ENCODE assay signal across 1 cellular context in the genomic region with DNA sequence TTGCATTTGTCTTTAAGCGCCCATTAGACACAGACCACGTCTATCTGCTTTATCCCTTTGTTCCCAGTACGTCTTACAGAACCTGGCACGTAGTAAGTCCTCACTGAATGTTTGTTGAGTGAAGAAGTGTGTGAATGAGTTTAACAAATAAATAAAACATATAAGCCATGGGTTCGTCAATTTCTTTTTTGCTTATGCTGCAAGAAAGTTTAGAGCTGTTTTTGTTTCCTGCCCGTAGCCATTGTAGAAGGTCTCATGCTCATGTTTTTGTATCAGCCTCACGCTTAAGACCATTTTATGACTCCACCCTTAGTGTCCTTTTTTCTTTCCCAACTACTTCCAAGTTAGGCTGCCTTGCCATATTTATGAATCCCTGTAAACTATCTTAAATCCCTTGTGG.
TF ChIP-seq lines count a peak whose summit lies in the region.

No MANE protein-coding gene starts in this region.

TF ChIP-seq in K562, 482 proteins besides CTCF, POLR2A, EP300 and RAD21:
- TF ChIP-seq C11orf30 (IDR thresholded peaks at IDR 0.05; ENCODE audit: low read depth) (0 out of 2 replicates have a peak, but pooled peaks have one; percentile 19), ZFP36 (IDR thresholded peaks at IDR 0.05; ENCODE audit: low read depth, low read length, partially characterized antibody) (no peak), ZNF316 (IDR thresholded peaks at IDR 0.05) (peak; percentile 60), ETV6 (IDR thresholded peaks at IDR 0.05; ENCODE audit: borderline replicate concordance in 1 of 2, low read depth in 2 of 2, low read length in 1 of 2) (no peak), ETV6 (CRISPR knock-in tag; IDR thresholded peaks at IDR 0.05; ENCODE audit: borderline replicate concordance) (no peak), RFX5 (IDR thresholded peaks at IDR 0.05; ENCODE audit: low read depth, low read length) (no peak), ZNF584 (CRISPR knock-in tag; IDR thresholded peaks at IDR 0.05; ENCODE audit: low read depth) (no peak), ATF7 (IDR thresholded peaks at IDR 0.05) (no peak), RBM17 (IDR thresholded peaks at IDR 0.05; ENCODE audit: borderline replicate concordance, low read depth, low read length) (no peak), NONO (IDR thresholded peaks at IDR 0.05; ENCODE audit: low read depth in 2 of 2, low read length in 1 of 2) (no peak)
- TF ChIP-seq, protein P1, sequence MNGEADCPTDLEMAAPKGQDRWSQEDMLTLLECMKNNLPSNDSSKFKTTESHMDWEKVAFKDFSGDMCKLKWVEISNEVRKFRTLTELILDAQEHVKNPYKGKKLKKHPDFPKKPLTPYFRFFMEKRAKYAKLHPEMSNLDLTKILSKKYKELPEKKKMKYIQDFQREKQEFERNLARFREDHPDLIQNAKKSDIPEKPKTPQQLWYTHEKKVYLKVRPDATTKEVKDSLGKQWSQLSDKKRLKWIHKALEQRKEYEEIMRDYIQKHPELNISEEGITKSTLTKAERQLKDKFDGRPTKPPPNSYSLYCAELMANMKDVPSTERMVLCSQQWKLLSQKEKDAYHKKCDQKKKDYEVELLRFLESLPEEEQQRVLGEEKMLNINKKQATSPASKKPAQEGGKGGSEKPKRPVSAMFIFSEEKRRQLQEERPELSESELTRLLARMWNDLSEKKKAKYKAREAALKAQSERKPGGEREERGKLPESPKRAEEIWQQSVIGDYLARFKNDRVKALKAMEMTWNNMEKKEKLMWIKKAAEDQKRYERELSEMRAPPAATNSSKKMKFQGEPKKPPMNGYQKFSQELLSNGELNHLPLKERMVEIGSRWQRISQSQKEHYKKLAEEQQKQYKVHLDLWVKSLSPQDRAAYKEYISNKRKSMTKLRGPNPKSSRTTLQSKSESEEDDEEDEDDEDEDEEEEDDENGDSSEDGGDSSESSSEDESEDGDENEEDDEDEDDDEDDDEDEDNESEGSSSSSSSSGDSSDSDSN (IDR thresholded peaks at IDR 0.05; ENCODE audit: borderline replicate concordance in 1 of 2, low read depth in 2 of 2, low read length in 2 of 2) = no peak
